In genomic region chr15:29034593-29035364, GRCh38 we compare ENCODE assay signal across 18 cellular contexts.
"Had no signal": no experiment of that assay in that cellular context is flagged by ENCODE, and none has a peak within 500 bp of the region (broad histone marks: within the 10 kb centered on the region; RNA-seq: fewer than 3 reads in every experiment).

No MANE protein-coding gene starts in this region.

- H3K27ac ChIP-seq: ascending aorta, breast epithelium, gastroesophageal sphincter, heart left ventricle, thyroid gland, VCaP had no signal

- ATAC-seq: esophagus mucosa; gastroesophageal sphincter; heart left ventricle; left ventricle myocardium superior; naive thymus-derived CD8-positive, alpha-beta T cell had no signal

- H3K36me3 ChIP-seq: ascending aorta, breast epithelium, gastroesophageal sphincter, heart left ventricle, thyroid gland had no signal

- H3K4me3 Mint-ChIP-seq: activated naive CD4-positive, alpha-beta T cell treated with anti-CD3 and anti-CD28 coated beads, Interleukin-2, amount 50 U/mL, for 24 hours; memory B cell had no signal

- H3K27me3 ChIP-seq: ascending aorta, breast epithelium, gastroesophageal sphincter, heart left ventricle, thyroid gland had no signal

- H3K9me3 ChIP-seq: ascending aorta, thyroid gland had no signal

- DNase-seq: activated CD4-positive, alpha-beta T cell treated with anti-CD3 and anti-CD28 coated beads for 1 hour; activated gamma-delta T cell; effector CD4-positive, alpha-beta T cell; heart left ventricle; left ventricle myocardium superior; naive thymus-derived CD8-positive, alpha-beta T cell; occipital lobe; stimulated activated CD8-positive, alpha-beta memory T cell treated with anti-CD3 and anti-CD28 coated beads, Interleukin-4, amount 100 ng/mL, for 48 hours; stimulated activated naive CD4-positive, alpha-beta T cell treated with Interleukin-2 at 50 U/mL for 16 hours; T-helper 2 cell; thyroid gland had no signal

- H3K36me3 Mint-ChIP-seq: memory B cell had no signal

- H3K4me3 ChIP-seq: ascending aorta, breast epithelium, gastroesophageal sphincter, heart left ventricle, thyroid gland had no signal

- H3K4me1 Mint-ChIP-seq: memory B cell had no signal

- H3K9me3 Mint-ChIP-seq: activated naive CD4-positive, alpha-beta T cell treated with anti-CD3 and anti-CD28 coated beads, Interleukin-2, amount 50 U/mL, for 24 hours had no signal

- H3K27ac Mint-ChIP-seq: memory B cell had no signal

- H3K27me3 Mint-ChIP-seq: activated naive CD4-positive, alpha-beta T cell treated with anti-CD3 and anti-CD28 coated beads, Interleukin-2, amount 50 U/mL, for 24 hours; naive thymus-derived CD8-positive, alpha-beta T cell had no signal

- H3K4me1 ChIP-seq: ascending aorta, breast epithelium, gastroesophageal sphincter, heart left ventricle, thyroid gland had no signal
